In the genomic region with DNA sequence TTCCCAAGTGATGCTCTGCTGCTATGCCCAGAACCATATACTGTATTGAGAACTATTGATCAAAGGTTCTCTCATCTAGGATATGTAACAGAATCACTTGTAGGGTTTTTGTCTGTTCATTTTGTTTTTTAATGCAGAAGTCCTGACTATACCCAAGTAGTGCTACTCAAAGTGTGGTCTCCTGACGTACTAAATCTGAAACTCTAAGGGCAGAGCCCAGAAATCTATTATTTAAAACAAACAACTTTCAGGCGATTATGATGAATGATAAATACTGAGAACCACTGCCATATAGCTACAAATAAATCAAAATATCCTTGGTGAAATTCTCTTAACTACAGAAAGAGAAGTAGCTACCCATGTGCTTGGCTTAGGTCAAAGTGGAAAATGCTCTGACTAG, we compare ENCODE assay signal across 15 cellular contexts. TPM values are rescaled to one million over a fixed set of nuclear protein-coding genes. Genes with fewer than 3 reads are reported as not detected.
DNase-seq lines count a peak whose midpoint lies in the region; ATAC-seq, FAIRE-seq and TF ChIP-seq lines count a peak whose summit lies in the region.
"Had no signal": no experiment of that assay in that cellular context is flagged by ENCODE, and none has a peak within 500 bp of the region (broad histone marks: within the 10 kb centered on the region; RNA-seq: fewer than 3 reads in every experiment).

No MANE protein-coding gene starts in this region.

- intact Hi-C loops in pancreas (cut with DNase I) = no loop called here

- H3K4me3 ChIP-seq in GM12865 (ENCODE audit: low read depth, low read length) (peak overlapping the region; percentile 48), pancreas (no peak overlapping the region)
- H3K4me3 ChIP-seq: BLaER1 had no signal

- FAIRE-seq in pancreas (lab: Jason Lieb, UNC) = no peak

- H3K9me3 ChIP-seq in pancreas = no peaks in the 10 kb centered on the region
- H3K9me3 ChIP-seq: BLaER1 had no signal

- H3K4me1 ChIP-seq in pancreas = peaks cover under 1 to 16% (median 13%) of the 10 kb centered on the region in 3 donors

- TF ChIP-seq CTCF in GM12865 (IDR thresholded peaks at IDR 0.05; ENCODE audit: insufficient read depth, low read depth, low read length, missing control alignments) (no peak), pancreas (IDR thresholded peaks at IDR 0.05) (no peak)

- ATAC-seq in GM19351 (IDR thresholded peaks at IDR 0.05; ENCODE audit: unreplicated experiment) (peak; percentile 40), HG03439 (IDR thresholded peaks at IDR 0.05; ENCODE audit: unreplicated experiment) (peak; percentile 44), pancreas (no peak)
- ATAC-seq: naive thymus-derived CD8-positive, alpha-beta T cell had no signal

- DNase-seq in GM12865 (ENCODE audit: low read depth) = peak; percentile 24
- DNase-seq in pancreas = no peak
- DNase-seq in NCI-H1417 (lab: John Stamatoyannopoulos, UW) = no peak
- DNase-seq in anterior cingulate cortex (lab: John Stamatoyannopoulos, UW) = no peak
- DNase-seq in GM19240 (ENCODE audit: insufficient read length, low spot score) = no peak
- DNase-seq: activated CD4-positive, CD25-positive, alpha-beta regulatory T cell treated with anti-CD3 and anti-CD28 coated beads, Interleukin-2, amount 50 U/mL, for 72 hours; naive thymus-derived CD8-positive, alpha-beta T cell; NCI-H1105 treated with DMSO at 0.1 percent for 48 hours; NCI-H2227 treated with DMSO at 0.1 percent for 48 hours; stimulated activated CD4-positive, alpha-beta T cell treated with anti-CD3 and anti-CD28 coated beads, Interleukin-2, amount 100 ng/mL, for 48 hours; SW 1271 had no signal

- H3K36me3 ChIP-seq in pancreas = no peaks in the 10 kb centered on the region

- peak overlapping the region; percentile 88 for H3K27ac ChIP-seq in cingulate gyrus (ENCODE audit: low read depth, low read length)
- H3K27ac ChIP-seq in pancreas = no peak overlapping the region
- H3K27ac ChIP-seq: BLaER1 had no signal

- 62% methylated on average over 2 of the region's 2 CpGs for WGBS in pancreas, 2 donors

- no peaks in the 10 kb centered on the region for H3K27me3 ChIP-seq in pancreas
- H3K27me3 ChIP-seq: BLaER1 had no signal

RNA-seq across cellular contexts. Expression of a gene that starts 10.1 kb away (rescaled TPM):
- 10 to 100 TPM; 18.9 to 33.0 (median 22.4) TPM for total RNA-seq in pancreas
- 10 to 100 TPM in 1 of 2 donors, 1 to 10 TPM in 1; 8.2 to 12.7 TPM for polyA plus RNA-seq in pancreas

Comparison
In these comparisons a context has a peak if more than half of its experiments do, and no peak if none do; other contexts are left out.
1. ATAC-seq: peak in GM19351 (single experiment) and HG03439 (single experiment); none in pancreas (0 of 4).